13 cellular contexts compared by ENCODE assay signal in the genomic region with DNA sequence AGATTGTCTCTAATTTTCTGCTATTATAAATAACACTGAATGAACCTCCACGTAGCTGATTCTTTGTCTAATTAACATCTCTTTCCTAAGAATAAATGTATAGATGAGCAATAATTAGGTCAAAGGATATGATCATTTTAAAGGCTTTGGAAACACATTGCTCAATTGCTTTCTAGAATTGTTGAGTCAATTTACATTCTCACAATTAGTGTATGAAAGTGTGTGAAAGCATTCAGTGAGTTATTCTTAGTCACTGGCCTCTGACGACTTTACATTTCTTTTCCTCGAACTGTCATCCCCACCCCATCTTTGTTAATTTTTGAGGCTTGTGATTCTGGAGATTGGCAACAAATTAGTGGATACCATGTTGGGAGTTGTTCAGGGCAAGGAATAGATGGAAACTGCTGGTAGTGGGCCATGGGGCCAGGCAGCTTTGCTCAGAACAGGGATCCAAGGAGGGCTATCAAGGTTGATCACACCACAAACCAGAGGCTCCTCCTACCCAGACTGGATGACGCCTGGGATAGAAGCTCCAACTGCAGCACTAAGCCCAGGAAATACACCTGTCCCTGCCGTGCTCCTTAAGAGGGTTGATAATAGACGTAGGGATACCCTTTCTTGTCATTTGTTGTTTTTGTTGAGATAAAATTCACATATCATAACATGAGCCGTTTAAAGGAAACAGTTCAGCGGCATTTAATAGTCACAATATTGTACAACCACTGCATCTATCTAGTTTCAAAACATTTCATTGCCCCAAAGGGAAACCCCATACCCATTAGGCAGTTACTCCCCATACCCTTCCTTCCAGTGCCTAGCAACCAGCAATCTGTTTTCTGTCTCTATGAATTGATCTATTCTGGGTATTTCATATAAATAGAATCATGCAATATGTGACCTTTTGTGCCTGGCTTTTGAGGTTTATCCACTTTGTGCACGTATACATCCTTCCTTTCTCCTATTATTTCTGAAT. TPM values are rescaled to one million over a fixed set of nuclear protein-coding genes. Genes with fewer than 3 reads are reported as not detected.
DNase-seq lines count a peak whose midpoint lies in the region; ATAC-seq and TF ChIP-seq lines count a peak whose summit lies in the region.
"Had no signal": no experiment of that assay in that cellular context is flagged by ENCODE, and none has a peak within 500 bp of the region (broad histone marks: within the 10 kb centered on the region; RNA-seq: fewer than 3 reads in every experiment).

No MANE protein-coding gene starts in this region.

- H3K4me3 Mint-ChIP-seq in T-helper 2 cell treated with Interferon-gamma antibody and Interleukin-4, amounts not matched to agents 5 μg/mL and 100 μg/mL, for 36 hours, result no peak overlapping the region
- H3K4me3 Mint-ChIP-seq: CD14-positive monocyte; stimulated activated naive B cell treated with anti-CD40 and anti-IgM and Interleukin-4, amounts not matched to agents 10 μg/mL and 1 μg/mL and 100 μg/mL, for 72 hours had no signal

- H3K27me3 Mint-ChIP-seq in T-helper 2 cell treated with Interferon-gamma antibody and Interleukin-4, amounts not matched to agents 5 μg/mL and 100 μg/mL, for 36 hours (ENCODE audit: low read depth), result no peaks in the 10 kb centered on the region

- DNase-seq in GM10266 (ENCODE audit: extremely low spot score) (peak; percentile 42), occipital lobe (lab: John Stamatoyannopoulos, UW) (no peak), NCI-H524 treated with DMSO at 0.1 percent for 48 hours (lab: John Stamatoyannopoulos, UW) (no peak), HuH-7 (ENCODE audit: low spot score) (no peak), NCI-H526 treated with DMSO at 0.1 percent for 48 hours (lab: John Stamatoyannopoulos, UW) (no peak)
- peak; percentile 33 for DNase-seq in T-helper 2 cell treated with Interferon-gamma antibody and Interleukin-4, amounts not matched to agents 5 μg/mL and 100 μg/mL, for 36 hours (ENCODE audit: low spot score)
- DNase-seq: caudate nucleus; H7; NCI-H1436; stimulated activated naive B cell treated with anti-CD40 and anti-IgM and Interleukin-4, amounts not matched to agents 10 μg/mL and 1 μg/mL and 100 μg/mL, for 72 hours had no signal

- ATAC-seq in GM18858 (IDR thresholded peaks at IDR 0.05; ENCODE audit: unreplicated experiment), result peak; percentile 68
- peak; percentile 55 for ATAC-seq in HG02840 (IDR thresholded peaks at IDR 0.05; ENCODE audit: low FRiP score, unreplicated experiment)

- no peaks in the 10 kb centered on the region for H3K9me3 Mint-ChIP-seq in T-helper 2 cell treated with Interferon-gamma antibody and Interleukin-4, amounts not matched to agents 5 μg/mL and 100 μg/mL, for 36 hours
- H3K9me3 Mint-ChIP-seq: stimulated activated naive B cell treated with anti-CD40 and anti-IgM and Interleukin-4, amounts not matched to agents 10 μg/mL and 1 μg/mL and 100 μg/mL, for 72 hours had no signal

- peak overlapping the region; percentile 13 for H3K27ac Mint-ChIP-seq in T-helper 2 cell treated with Interferon-gamma antibody and Interleukin-4, amounts not matched to agents 5 μg/mL and 100 μg/mL, for 36 hours
- H3K27ac Mint-ChIP-seq: CD14-positive monocyte; stimulated activated naive B cell treated with anti-CD40 and anti-IgM and Interleukin-4, amounts not matched to agents 10 μg/mL and 1 μg/mL and 100 μg/mL, for 72 hours had no signal

- no peaks in the 10 kb centered on the region for H3K36me3 Mint-ChIP-seq in T-helper 2 cell treated with Interferon-gamma antibody and Interleukin-4, amounts not matched to agents 5 μg/mL and 100 μg/mL, for 36 hours (ENCODE audit: low read depth)
- H3K36me3 Mint-ChIP-seq: CD14-positive monocyte; stimulated activated naive B cell treated with anti-CD40 and anti-IgM and Interleukin-4, amounts not matched to agents 10 μg/mL and 1 μg/mL and 100 μg/mL, for 72 hours had no signal

- peaks cover 6% of the 10 kb centered on the region for H3K4me1 Mint-ChIP-seq in T-helper 2 cell treated with Interferon-gamma antibody and Interleukin-4, amounts not matched to agents 5 μg/mL and 100 μg/mL, for 36 hours (ENCODE audit: low read depth)
- H3K4me1 Mint-ChIP-seq: CD14-positive monocyte had no signal

- TF ChIP-seq CTCF in GM10266 (IDR thresholded peaks at IDR 0.05; ENCODE audit: control insufficient read depth, insufficient read depth, low read depth, missing control alignments), result no peak

RNA-seq across cellular contexts. Expression of gene EIF1B, which starts 27.9 kb away (rescaled TPM):
- 55.4 TPM for total RNA-seq in occipital lobe

RNA-seq across cellular contexts. Expression of gene ENTPD3, which starts 49.6 kb away (rescaled TPM):
- total RNA-seq in occipital lobe, result 1.6 TPM
- total RNA-seq: H7 had no signal

Comparison
In these comparisons a context has a peak if more than half of its experiments do, and no peak if none do; other contexts are left out.
1. DNase-seq: peak in GM10266 (single experiment) and T-helper 2 cell treated with Interferon-gamma antibody and Interleukin-4, amounts not matched to agents 5 μg/mL and 100 μg/mL, for 36 hours (single experiment); none in occipital lobe (single experiment), NCI-H524 treated with DMSO at 0.1 percent for 48 hours (single experiment), HuH-7 (single experiment) and NCI-H526 treated with DMSO at 0.1 percent for 48 hours (single experiment).